ENCODE assay signal across 1 cellular context in genomic region chr2:183124957-183125255, GRCh38.
TF ChIP-seq lines count a peak whose summit lies in the region.

No MANE protein-coding gene starts in this region.

TF ChIP-seq in K562, 482 proteins besides CTCF, POLR2A, EP300 and RAD21 (continued from another document):
- TF ChIP-seq MGA (IDR thresholded peaks at IDR 0.05) (peak; percentile 46), FOXA1 (IDR thresholded peaks at IDR 0.05; ENCODE audit: borderline replicate concordance) (no peak), SRSF3 (IDR thresholded peaks at IDR 0.05; ENCODE audit: insufficient read depth, low read length) (no peak), CBX3 (IDR thresholded peaks at IDR 0.05; ENCODE audit: borderline replicate concordance in 1 of 2, low read length in 2 of 2) (0 out of 3 replicates have a peak, but pooled peaks of 1 of the 2 experiments have one; percentile 6), XRCC4 (IDR thresholded peaks at IDR 0.05; ENCODE audit: extremely low read depth, insufficient read depth, insufficient read length) (no peak), BDP1 (IDR thresholded peaks at IDR 0.05; ENCODE audit: insufficient read depth, insufficient read length) (no peak), ZNF311 (CRISPR knock-in tag; IDR thresholded peaks at IDR 0.05) (no peak), ETV1 (tag; conservative IDR thresholded peaks at IDR 0.05; ENCODE audit: low read depth) (peak; percentile 17; the same call in 1 of the 2 replicates), WHSC1 (IDR thresholded peaks at IDR 0.05; ENCODE audit: low read length) (no peak), KAT7 (CRISPR knock-in tag; IDR thresholded peaks at IDR 0.05; ENCODE audit: borderline replicate concordance) (0 out of 2 replicates have a peak, but pooled peaks have one; percentile 7), ZNF354B (CRISPR knock-in tag; IDR thresholded peaks at IDR 0.05) (no peak), TAF1 (IDR thresholded peaks at IDR 0.05; ENCODE audit: control insufficient read depth, extremely low read depth, insufficient read depth, low read length, severe bottlenecking) (no peak)
- TF ChIP-seq, protein P1, sequence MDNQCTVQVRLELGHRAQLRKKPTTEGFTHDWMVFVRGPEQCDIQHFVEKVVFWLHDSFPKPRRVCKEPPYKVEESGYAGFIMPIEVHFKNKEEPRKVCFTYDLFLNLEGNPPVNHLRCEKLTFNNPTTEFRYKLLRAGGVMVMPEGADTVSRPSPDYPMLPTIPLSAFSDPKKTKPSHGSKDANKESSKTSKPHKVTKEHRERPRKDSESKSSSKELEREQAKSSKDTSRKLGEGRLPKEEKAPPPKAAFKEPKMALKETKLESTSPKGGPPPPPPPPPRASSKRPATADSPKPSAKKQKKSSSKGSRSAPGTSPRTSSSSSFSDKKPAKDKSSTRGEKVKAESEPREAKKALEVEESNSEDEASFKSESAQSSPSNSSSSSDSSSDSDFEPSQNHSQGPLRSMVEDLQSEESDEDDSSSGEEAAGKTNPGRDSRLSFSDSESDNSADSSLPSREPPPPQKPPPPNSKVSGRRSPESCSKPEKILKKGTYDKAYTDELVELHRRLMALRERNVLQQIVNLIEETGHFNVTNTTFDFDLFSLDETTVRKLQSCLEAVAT (IDR thresholded peaks at IDR 0.05) = 0 out of 4 replicates have a peak, but pooled peaks of 1 of the 2 experiments have one; percentile 3
- TF ChIP-seq, protein P2, sequence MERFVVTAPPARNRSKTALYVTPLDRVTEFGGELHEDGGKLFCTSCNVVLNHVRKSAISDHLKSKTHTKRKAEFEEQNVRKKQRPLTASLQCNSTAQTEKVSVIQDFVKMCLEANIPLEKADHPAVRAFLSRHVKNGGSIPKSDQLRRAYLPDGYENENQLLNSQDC (CRISPR knock-in tag; IDR thresholded peaks at IDR 0.05) = no peak
TF ChIP-seq in K562: peak in this region for 18.
